ENCODE assay signal across 8 cellular contexts in genomic region chr6:109093732-109094131, GRCh38. TPM values are rescaled to one million over a fixed set of nuclear protein-coding genes. Genes with fewer than 3 reads are reported as not detected.
DNase-seq lines count a peak whose midpoint lies in the region; ATAC-seq and TF ChIP-seq lines count a peak whose summit lies in the region.

No MANE protein-coding gene starts in this region.

- 0 to 1% (median 0%) methylated on average over 9 of the region's 9 CpGs for WGBS in adrenal gland, 4 donors
- under 1% methylated on average over 9 of the region's 9 CpGs for WGBS in suprapubic skin

- intact Hi-C loops in adrenal gland (cut with DNase I) = no loop called here

- DNase-seq in AG10803 (ENCODE audit: low read depth) (no peak), adrenal gland (no peak), kidney epithelial cell (ENCODE audit: low read depth) (no peak), suprapubic skin (ENCODE audit: low spot score in 2 of 2) (no peak), SKM-1 treated with dmso at 0.1 percent for 144 hours (lab: John Stamatoyannopoulos, UW; ENCODE audit: unreplicated experiment) (no peak), MV-4-11 (lab: John Stamatoyannopoulos, UW) (no peak)

- TF ChIP-seq CTCF in AG10803 (conservative IDR thresholded peaks at IDR 0.05; ENCODE audit: low read length) (no peak), adrenal gland (IDR thresholded peaks at IDR 0.05) (no peak), kidney epithelial cell (IDR thresholded peaks at IDR 0.05; ENCODE audit: insufficient read depth, low read length, poor library complexity, severe bottlenecking) (no peak), suprapubic skin (IDR thresholded peaks at IDR 0.05) (no peak)

- H3K36me3 ChIP-seq in HUES48 (ENCODE audit: control insufficient read depth, insufficient read depth, low read length) = no peaks in the 10 kb centered on the region
- H3K36me3 ChIP-seq in adrenal gland (replicated peaks in 1 of 2) = no peaks in the 10 kb centered on the region
- no peaks in the 10 kb centered on the region for H3K36me3 ChIP-seq in kidney epithelial cell (ENCODE audit: control insufficient read depth, insufficient read depth, low read length)
- no peaks in the 10 kb centered on the region for H3K36me3 ChIP-seq in suprapubic skin

- H3K27me3 ChIP-seq in HUES48 (ENCODE audit: control insufficient read depth, insufficient read depth, low read length) (no peaks in the 10 kb centered on the region), adrenal gland (no peaks in the 10 kb centered on the region), kidney epithelial cell (ENCODE audit: control insufficient read depth, insufficient read depth, low read length) (no peaks in the 10 kb centered on the region), suprapubic skin (no peaks in the 10 kb centered on the region)

- H3K4me1 ChIP-seq in HUES48 (ENCODE audit: control insufficient read depth, insufficient read depth, low read length) (peaks cover 21% of the 10 kb centered on the region), adrenal gland (replicated peaks in 1 of 2) (peaks cover 12 to 43% of the 10 kb centered on the region in 2 donors), suprapubic skin (peaks cover 59% of the 10 kb centered on the region)

- no peak for TF ChIP-seq POLR2A in adrenal gland (IDR thresholded peaks at IDR 0.05)
- TF ChIP-seq POLR2A in suprapubic skin (IDR thresholded peaks at IDR 0.05) = no peak

- ATAC-seq in HG02798 (IDR thresholded peaks at IDR 0.05; ENCODE audit: poor library complexity, unreplicated experiment) = no peak

- peak overlapping the region; percentile 94 for H3K27ac ChIP-seq in HUES48 (ENCODE audit: low read depth, low read length)
- H3K27ac ChIP-seq in adrenal gland = peak overlapping the region in 4 of 5 donors; percentile 88 to 98 (median 94)
- H3K27ac ChIP-seq in suprapubic skin = peak overlapping the region; percentile 98

- H3K9me3 ChIP-seq in HUES48 (ENCODE audit: control insufficient read depth, insufficient read depth, low read length) (no peaks in the 10 kb centered on the region), adrenal gland (replicated peaks in 1 of 3) (no peaks in the 10 kb centered on the region), suprapubic skin (no peaks in the 10 kb centered on the region)

- TF ChIP-seq EP300 in suprapubic skin (IDR thresholded peaks at IDR 0.05) = no peak

- H3K4me3 ChIP-seq in AG10803 (ENCODE audit: low read length) (peak overlapping the region; percentile 97), HUES48 (ENCODE audit: low read depth, low read length) (peak overlapping the region; percentile 82), adrenal gland (peak overlapping the region in 2 of 4 donors; percentile 33 to 69), kidney epithelial cell (ENCODE audit: low read depth, low read length) (peak overlapping the region; percentile 90), suprapubic skin (peak overlapping the region; percentile 69)

- peak overlapping the region; percentile 22; the same call in 1 of the 2 replicates for H3K9ac ChIP-seq in HUES48 (ENCODE audit: low read depth, low read length)

RNA-seq across cellular contexts. Expression of gene SESN1, which starts 0.9 kb away (rescaled TPM):
- total RNA-seq in adrenal gland (10 to 100 TPM; 24.0 to 72.7 (median 43.8) TPM), kidney epithelial cell (10.3 and 13.2 TPM in 2 replicates), suprapubic skin (100 to 1,000 TPM in 1 of 4 donors, 10 to 100 TPM in 3; 70.7 to 207 (median 86.7) TPM)
- 10 to 100 TPM; 14.2 to 28.9 (median 25.1) TPM for polyA plus RNA-seq in adrenal gland

RNA-seq across cellular contexts. Expression of gene CEP57L1, which starts 1.6 kb away (rescaled TPM):
- total RNA-seq in adrenal gland (10 to 100 TPM in 6 of 8 donors, 1 to 10 TPM in 2; 9.1 to 28.0 (median 13.5) TPM), kidney epithelial cell (15.6 and 16.7 TPM in 2 replicates), suprapubic skin (10 to 100 TPM; 10.3 to 18.8 (median 13.8) TPM)
- polyA plus RNA-seq in adrenal gland = 10 to 100 TPM in 2 of 3 donors, 1 to 10 TPM in 1; 8.6 to 18.7 (median 18.3) TPM
